16 cellular contexts compared by ENCODE assay signal in genomic region chr3:190116551-190117067, GRCh38. TPM values are rescaled to one million over a fixed set of nuclear protein-coding genes. Genes with fewer than 3 reads are reported as not detected.
DNase-seq lines count a peak whose midpoint lies in the region; TF ChIP-seq lines count a peak whose summit lies in the region.
"Had no signal": no experiment of that assay in that cellular context is flagged by ENCODE, and none has a peak within 500 bp of the region (broad histone marks: within the 10 kb centered on the region; RNA-seq: fewer than 3 reads in every experiment).

No MANE protein-coding gene starts in this region.

- peaks cover 7 to 20% (median 10%) of the 10 kb centered on the region in 3 donors for H3K27me3 Mint-ChIP-seq in immature natural killer cell (ENCODE audit: low read depth in 3 of 3)

- H3K9me3 ChIP-seq in MG63 (no peaks in the 10 kb centered on the region), mammary epithelial cell (replicated peaks; ENCODE audit: insufficient read depth, low read length) (no peaks in the 10 kb centered on the region)
- H3K9me3 ChIP-seq: left lung had no signal

- DNase-seq in ELR (ENCODE audit: low read depth) (peak; percentile 80), MG63 (peak; percentile 22), mammary epithelial cell (peak; percentile 88), myocyte (ENCODE audit: low read depth) (peak; percentile 22), immature natural killer cell (no peak), NCI-H187 (lab: John Stamatoyannopoulos, UW) (no peak), NOMO-1 treated with dmso at 0.1 percent for 144 hours (lab: John Stamatoyannopoulos, UW; ENCODE audit: unreplicated experiment) (no peak)
- no peak for DNase-seq in stimulated activated naive CD4-positive, alpha-beta T cell (lab: John Stamatoyannopoulos, UW)
- DNase-seq: activated effector memory CD4-positive, alpha-beta T cell treated with anti-CD3 and anti-CD28 coated beads, Interleukin-2, amount 50 U/mL, for 16 hours; left lung; NCI-H1105 treated with DMSO at 0.1 percent for 48 hours; NCI-H510A; stimulated activated naive CD8-positive, alpha-beta T cell treated with anti-CD3 and anti-CD28 coated beads, Interleukin-15, Interleukin-2, amounts not matched to agents 100 U/mL and 50 U/mL, for 24 hours had no signal

- H3K27ac ChIP-seq in mammary epithelial cell (ENCODE audit: insufficient read depth, low read depth, low read length), result peak overlapping the region; percentile 59
- H3K27ac ChIP-seq: left lung, RWPE1 had no signal

- H4K20me1 ChIP-seq in mammary epithelial cell (ENCODE audit: insufficient read depth, low read length), result no peaks in the 10 kb centered on the region

- H3K27ac Mint-ChIP-seq in immature natural killer cell, result no peak overlapping the region
- H3K27ac Mint-ChIP-seq: CD14-positive monocyte; natural killer cell treated with Interleukin-12 subunit alpha and Interleukin-12 subunit beta and Interleukin-15 and Interleukin-18, amount 100 ng/mL, for 72 hours had no signal

- intact Hi-C loops in mammary epithelial cell (cut with micrococcal nuclease), result loop anchor here (5.0 kb wide), 2 partner anchors 56 to 266 kb away; no protein-coding TSS in a partner anchor

- 6% methylated on average over 3 of the region's 3 CpGs for WGBS in mammary epithelial cell (ENCODE audit: low coverage, missing lambda C conversion rate)

- H3K9ac ChIP-seq in mammary epithelial cell (ENCODE audit: insufficient read depth, low read length), result peak overlapping the region; percentile 7

- no peaks in the 10 kb centered on the region for H3K27me3 ChIP-seq in MG63
- H3K27me3 ChIP-seq in mammary epithelial cell (ENCODE audit: insufficient read depth, low read length), result no peaks in the 10 kb centered on the region

- H3K4me1 ChIP-seq in mammary epithelial cell (ENCODE audit: insufficient read depth, low read length), result peaks cover 39% of the 10 kb centered on the region

- peaks cover 9 to 17% (median 10%) of the 10 kb centered on the region in 6 donors for H3K9me3 Mint-ChIP-seq in immature natural killer cell
- H3K9me3 Mint-ChIP-seq: natural killer cell treated with Interleukin-12 subunit alpha and Interleukin-12 subunit beta and Interleukin-15 and Interleukin-18, amount 100 ng/mL, for 72 hours had no signal

- in situ Hi-C loops in mammary epithelial cell (cut with MboI; ENCODE audit: low sequenced_read_pairs in 2 of 2), result loop anchor here in 1 of 2 donors (10.0 kb wide), 1 partner anchor 78 kb away; no protein-coding TSS in a partner anchor

- H3K36me3 ChIP-seq in MG63, result peaks cover 61% of the 10 kb centered on the region
- H3K36me3 ChIP-seq in mammary epithelial cell (ENCODE audit: insufficient read depth, low read length), result peaks cover 3% of the 10 kb centered on the region
- H3K36me3 ChIP-seq: left lung had no signal

- peaks cover 89% of the 10 kb centered on the region for H3K79me2 ChIP-seq in mammary epithelial cell (ENCODE audit: insufficient read depth, low read length)

- dilution Hi-C loops in mammary epithelial cell (cut with HindIII; ENCODE audit: low sequenced_read_pairs), result no loop called here

- CTCF ChIA-PET in mammary epithelial cell (lab: Charles Lee; ENCODE audit: low non-redundant PET), result no interaction called here

- H3K4me3 ChIP-seq in MG63 (peak overlapping the region; percentile 7; the same call in 1 of the 2 replicates), mammary epithelial cell (replicated peaks in 1 of 3; ENCODE audit: insufficient read depth in 1 of 3, low read depth in 2 of 3, low read length in 3 of 3) (peak overlapping the region; percentile 14 to 50 (median 31))
- H3K4me3 ChIP-seq: left lung had no signal

- peaks cover 4 to 7% (median 5%) of the 10 kb centered on the region in 3 donors for H3K36me3 Mint-ChIP-seq in immature natural killer cell

- BruUV-seq in mammary epithelial cell (replicated peaks; lab: Mats Ljungman, UMichigan), result no TSS peak

- no peak overlapping the region for H3K4me3 Mint-ChIP-seq in immature natural killer cell
- H3K4me3 Mint-ChIP-seq: natural killer cell treated with Interleukin-12 subunit alpha and Interleukin-12 subunit beta and Interleukin-15 and Interleukin-18, amount 100 ng/mL, for 72 hours had no signal

- TF ChIP-seq CTCF in mammary epithelial cell (conservative IDR thresholded peaks at IDR 0.05 in 1 of 2, IDR thresholded peaks at IDR 0.05 in 1 of 2; ENCODE audit: extremely low read depth in 1 of 2, insufficient read depth in 1 of 2, low read depth in 1 of 2, low read length in 2 of 2), result no peak

- H3K4me2 ChIP-seq in mammary epithelial cell (ENCODE audit: insufficient read depth, low read depth, low read length), result peak overlapping the region; percentile 72

- no peak overlapping the region for H2AFZ ChIP-seq in mammary epithelial cell (ENCODE audit: low read depth, low read length)

- peaks cover 2 to 8% of the 10 kb centered on the region in 2 donors for H3K4me1 Mint-ChIP-seq in immature natural killer cell

RNA-seq across cellular contexts. Expression of gene P3H2, which starts 4.1 kb away (rescaled TPM):
- total RNA-seq in MG63 (2014; rRNA removed; shearing (Covaris generic); ENCODE audit: low replicate concordance), result 233 and 357 TPM in 2 replicates
- 100 to 1,000 TPM in 1 of 2 donors, 10 to 100 TPM in 1; 71.2 to 181 TPM for total RNA-seq in mammary epithelial cell
- 150 TPM for polyA plus RNA-seq in mammary epithelial cell
- polyA minus RNA-seq in mammary epithelial cell, result 188 TPM
- 24.2 and 54.8 TPM in 2 replicates for total RNA-seq in myocyte
- 10.2 TPM for polyA plus RNA-seq in myocyte (2012)
- 1 to 10 TPM in 1 of 3 donors, not detected in 2; 2.2 TPM for polyA plus RNA-seq in immature natural killer cell
- total RNA-seq: natural killer cell treated with Interleukin-12 subunit alpha and Interleukin-12 subunit beta and Interleukin-15 and Interleukin-18, amount 100 ng/mL, for 72 hours had no signal

Comparison
In these comparisons a context has a peak if more than half of its experiments do, and no peak if none do; other contexts are left out.
1. DNase-seq: peak in ELR (single experiment), MG63 (single experiment), mammary epithelial cell (single experiment) and myocyte (single experiment); none in stimulated activated naive CD4-positive, alpha-beta T cell (0 of 6), immature natural killer cell (0 of 3), NCI-H187 (0 of 2) and NOMO-1 treated with dmso at 0.1 percent for 144 hours (single experiment).